19 cellular contexts compared by ENCODE assay signal in the genomic region with DNA sequence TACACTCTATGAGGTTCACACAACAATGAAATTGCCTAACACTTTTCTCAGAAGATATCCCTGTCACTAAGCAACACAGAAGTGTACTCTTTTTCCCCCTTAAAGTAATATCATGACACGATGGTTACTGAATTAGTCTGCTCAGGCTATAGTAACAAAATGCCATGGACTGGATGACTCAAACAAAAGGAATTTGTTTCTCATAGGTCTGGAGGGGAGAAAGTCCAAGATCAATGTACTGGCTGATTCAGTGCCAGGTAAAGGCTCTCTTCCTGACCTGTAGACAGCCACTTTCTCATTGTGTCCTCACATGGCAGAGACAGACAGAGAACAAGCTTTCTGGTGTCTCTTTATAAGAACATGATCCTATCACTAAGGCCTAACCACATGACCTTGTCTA.
DNase-seq lines count a peak whose midpoint lies in the region; ATAC-seq, FAIRE-seq and TF ChIP-seq lines count a peak whose summit lies in the region.
"Had no signal": no experiment of that assay in that cellular context is flagged by ENCODE, and none has a peak within 500 bp of the region (broad histone marks: within the 10 kb centered on the region; RNA-seq: fewer than 3 reads in every experiment).

No MANE protein-coding gene starts in this region.

- H3K4me1 ChIP-seq in astrocyte (ENCODE audit: insufficient read depth, low read length) (peaks cover 9% of the 10 kb centered on the region), foreskin keratinocyte (peaks cover 16% of the 10 kb centered on the region), smooth muscle cell (ENCODE audit: low read depth) (no peaks in the 10 kb centered on the region)
- H3K4me1 ChIP-seq: lower lobe of right lung, uterus had no signal

- peaks cover 21% of the 10 kb centered on the region for H3K4me1 Mint-ChIP-seq in astrocyte (ENCODE audit: low read depth, unreplicated experiment)
- H3K4me1 Mint-ChIP-seq in activated naive CD4-positive, alpha-beta T cell treated with anti-CD3 and anti-CD28 coated beads, Interleukin-2, amount 10 ng/mL, durations not matched to agents 7 days and 5 days, result no peaks in the 10 kb centered on the region
- H3K4me1 Mint-ChIP-seq: central memory CD8-positive, alpha-beta T cell; nephron had no signal

- H3K4me2 ChIP-seq in astrocyte (ENCODE audit: low read length) (no peak overlapping the region), smooth muscle cell (no peak overlapping the region)

- peak; percentile 3 for DNase-seq in SIG-M5 treated with dmso at 0.1 percent for 504 hours (lab: John Stamatoyannopoulos, UW; ENCODE audit: unreplicated experiment)
- no peak for DNase-seq in SIG-M5 (lab: John Stamatoyannopoulos, UW)
- peak; percentile 80 for DNase-seq in astrocyte (ENCODE audit: low read depth)
- DNase-seq in foreskin keratinocyte, result peak; percentile 81 to 91
- no peak for DNase-seq in smooth muscle cell (lab: John Stamatoyannopoulos, UW; ENCODE audit: unreplicated experiment)
- DNase-seq in DMS 273 (lab: John Stamatoyannopoulos, UW; ENCODE audit: unreplicated experiment), result no peak
- DNase-seq in activated naive CD4-positive, alpha-beta T cell treated with anti-CD3 and anti-CD28 coated beads, Interleukin-2, amount 10 ng/mL, durations not matched to agents 7 days and 5 days, result no peak
- no peak for DNase-seq in GM12891 (ENCODE audit: insufficient read length, low spot score)
- DNase-seq: activated gamma-delta T cell treated with Interleukin-2 at 50 U/mL for 16 hours; CD8-positive, alpha-beta memory T cell; GDM1; lower lobe of right lung; stimulated activated naive CD4-positive, alpha-beta T cell; uterus had no signal

- no peaks in the 10 kb centered on the region for H3F3A ChIP-seq in smooth muscle cell (ENCODE audit: low read depth)

- H3K4me3 ChIP-seq in astrocyte (ENCODE audit: insufficient read depth, low read depth, low read length) (no peak overlapping the region), smooth muscle cell (no peak overlapping the region)
- H3K4me3 ChIP-seq: K562, lower lobe of right lung, uterus had no signal

- no peaks in the 10 kb centered on the region for H4K20me1 ChIP-seq in astrocyte (ENCODE audit: insufficient read depth, low read length)
- no peaks in the 10 kb centered on the region for H4K20me1 ChIP-seq in smooth muscle cell (ENCODE audit: low read depth)

- H3K79me2 ChIP-seq in astrocyte (ENCODE audit: insufficient read depth, low read length) (no peaks in the 10 kb centered on the region), smooth muscle cell (ENCODE audit: low read depth) (no peaks in the 10 kb centered on the region)

- H3K36me3 ChIP-seq in astrocyte (ENCODE audit: insufficient read depth, low read length) (no peaks in the 10 kb centered on the region), smooth muscle cell (ENCODE audit: low read depth) (no peaks in the 10 kb centered on the region)
- H3K36me3 ChIP-seq: lower lobe of right lung, uterus had no signal

- no peak overlapping the region for H3K27ac ChIP-seq in astrocyte (ENCODE audit: low read depth, low read length)
- H3K27ac ChIP-seq in foreskin keratinocyte, result no peak overlapping the region
- H3K27ac ChIP-seq in smooth muscle cell (ENCODE audit: low read depth), result peak overlapping the region; percentile 74
- H3K27ac ChIP-seq: lower lobe of right lung, uterus, VCaP had no signal

- peak; percentile 59 for FAIRE-seq in astrocyte (lab: Jason Lieb, UNC)
- no peak for FAIRE-seq in GM12891 (lab: Jason Lieb, UNC)
- FAIRE-seq: A204.1, K562 had no signal

- no peak for TF ChIP-seq CTCF in astrocyte (IDR thresholded peaks at IDR 0.05; ENCODE audit: insufficient read depth, low read depth, low read length)
- no peak for TF ChIP-seq CTCF in foreskin keratinocyte (conservative IDR thresholded peaks at IDR 0.05)
- no peak for TF ChIP-seq CTCF in smooth muscle cell (IDR thresholded peaks at IDR 0.05; ENCODE audit: borderline replicate concordance, insufficient read depth, poor library complexity, severe bottlenecking)

- ATAC-seq in foreskin keratinocyte, result peak; percentile 74
- ATAC-seq: K562, lower lobe of right lung had no signal

- H3K9me3 ChIP-seq in astrocyte (ENCODE audit: insufficient read depth, low read depth, low read length), result no peaks in the 10 kb centered on the region
- no peaks in the 10 kb centered on the region for H3K9me3 ChIP-seq in smooth muscle cell (replicated peaks; ENCODE audit: low read depth)
- H3K9me3 ChIP-seq: lower lobe of right lung, uterus had no signal

- CTCF ChIA-PET in activated naive CD4-positive, alpha-beta T cell treated with anti-CD3 and anti-CD28 coated beads, Interleukin-2, amount 10 ng/mL, durations not matched to agents 7 days and 5 days (lab: Charles Lee), result interaction anchor here (0.6 to 2.7 kb wide), 2 partner anchors 1452 to 1457 kb away, joined by 3 to 12 read pairs; no protein-coding TSS in a partner anchor

- TF ChIP-seq POLR2A in GM12891 (IDR thresholded peaks at IDR 0.05; ENCODE audit: low read depth, low read length), result no peak

- no peaks in the 10 kb centered on the region for H3K27me3 ChIP-seq in astrocyte (ENCODE audit: insufficient read depth, low read length)
- H3K27me3 ChIP-seq in foreskin keratinocyte, result no peaks in the 10 kb centered on the region
- H3K27me3 ChIP-seq in smooth muscle cell (ENCODE audit: low read depth), result no peaks in the 10 kb centered on the region
- H3K27me3 ChIP-seq: uterus had no signal

- 40% methylated on average over 1 of the region's 1 CpG for WGBS in smooth muscle cell (ENCODE audit: low lambda C conversion rate)

- H3K9ac ChIP-seq in astrocyte (ENCODE audit: low read length) (no peak overlapping the region), smooth muscle cell (ENCODE audit: low read depth) (no peak overlapping the region)

- H3K27ac Mint-ChIP-seq in astrocyte (ENCODE audit: unreplicated experiment), result peak overlapping the region; percentile 49
- H3K27ac Mint-ChIP-seq in activated naive CD4-positive, alpha-beta T cell treated with anti-CD3 and anti-CD28 coated beads, Interleukin-2, amount 10 ng/mL, durations not matched to agents 7 days and 5 days, result no peak overlapping the region
- H3K27ac Mint-ChIP-seq: CD8-positive, alpha-beta memory T cell; nephron had no signal

- H3K9me3 Mint-ChIP-seq in astrocyte (ENCODE audit: unreplicated experiment), result no peaks in the 10 kb centered on the region
- H3K9me3 Mint-ChIP-seq in activated naive CD4-positive, alpha-beta T cell treated with anti-CD3 and anti-CD28 coated beads, Interleukin-2, amount 10 ng/mL, durations not matched to agents 7 days and 5 days, result no peaks in the 10 kb centered on the region
- H3K9me3 Mint-ChIP-seq: CD8-positive, alpha-beta memory T cell; central memory CD8-positive, alpha-beta T cell had no signal

- no peak overlapping the region for H3K4me3 Mint-ChIP-seq in astrocyte (ENCODE audit: unreplicated experiment)
- H3K4me3 Mint-ChIP-seq in activated naive CD4-positive, alpha-beta T cell treated with anti-CD3 and anti-CD28 coated beads, Interleukin-2, amount 10 ng/mL, durations not matched to agents 7 days and 5 days, result no peak overlapping the region
- H3K4me3 Mint-ChIP-seq: CD8-positive, alpha-beta memory T cell; central memory CD8-positive, alpha-beta T cell; nephron had no signal

- no peaks in the 10 kb centered on the region for H3K27me3 Mint-ChIP-seq in astrocyte (ENCODE audit: low read depth, unreplicated experiment)
- H3K27me3 Mint-ChIP-seq in activated naive CD4-positive, alpha-beta T cell treated with anti-CD3 and anti-CD28 coated beads, Interleukin-2, amount 10 ng/mL, durations not matched to agents 7 days and 5 days, result no peaks in the 10 kb centered on the region

- H2AFZ ChIP-seq in astrocyte (ENCODE audit: low read depth, low read length), result no peak overlapping the region
- no peak overlapping the region for H2AFZ ChIP-seq in smooth muscle cell (ENCODE audit: low read depth)

- no peaks in the 10 kb centered on the region for H3K36me3 Mint-ChIP-seq in astrocyte (ENCODE audit: low read depth, unreplicated experiment)
- H3K36me3 Mint-ChIP-seq in activated naive CD4-positive, alpha-beta T cell treated with anti-CD3 and anti-CD28 coated beads, Interleukin-2, amount 10 ng/mL, durations not matched to agents 7 days and 5 days, result no peaks in the 10 kb centered on the region
- H3K36me3 Mint-ChIP-seq: CD8-positive, alpha-beta memory T cell had no signal

TF ChIP-seq in GM12891, 5 proteins besides CTCF, POLR2A, EP300 and RAD21:
- TF ChIP-seq TAF1 (IDR thresholded peaks at IDR 0.05; ENCODE audit: low read depth, low read length) (no peak), POLR2AphosphoS5 (IDR thresholded peaks at IDR 0.05; ENCODE audit: low read depth, low read length) (no peak), POU2F2 (IDR thresholded peaks at IDR 0.05; ENCODE audit: low read depth, low read length) (no peak), SPI1 (IDR thresholded peaks at IDR 0.05; ENCODE audit: low read depth, low read length) (no peak), PAX5 (IDR thresholded peaks at IDR 0.05; ENCODE audit: insufficient read depth, low read length, severe bottlenecking) (no peak)

Comparison
In these comparisons a context has a peak if more than half of its experiments do, and no peak if none do; other contexts are left out.
1. DNase-seq: peak in SIG-M5 treated with dmso at 0.1 percent for 504 hours (single experiment), astrocyte (single experiment) and foreskin keratinocyte (2 of 2); none in SIG-M5 (single experiment), smooth muscle cell (single experiment), DMS 273 (single experiment), activated naive CD4-positive, alpha-beta T cell treated with anti-CD3 and anti-CD28 coated beads, Interleukin-2, amount 10 ng/mL, durations not matched to agents 7 days and 5 days (single experiment) and GM12891 (single experiment).